Comparison of ENCODE assay signal across 23 cellular contexts in the genomic region with DNA sequence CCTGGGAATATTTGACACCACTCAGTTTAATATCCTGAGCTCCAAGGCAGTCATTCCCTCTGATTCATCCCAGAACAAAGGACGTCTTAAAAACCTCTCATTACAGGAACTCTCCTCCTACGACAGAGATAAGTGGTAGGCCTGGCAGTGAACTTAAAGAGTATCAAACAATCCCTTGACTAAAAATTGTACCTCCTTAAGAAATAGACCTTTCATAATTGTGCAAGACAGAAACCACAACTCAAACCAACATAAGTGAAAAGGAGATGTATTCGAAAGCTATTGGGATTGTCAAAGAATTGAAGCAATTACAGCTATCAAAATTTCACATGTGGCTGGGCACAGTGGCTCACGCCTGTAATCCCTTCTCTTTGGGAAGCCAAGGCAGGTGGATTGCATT. TPM values are rescaled to one million over a fixed set of nuclear protein-coding genes. Genes with fewer than 3 reads are reported as not detected.
A peak's percentile ranks its signal among the peaks of the same experiment; 100 is the strongest.
DNase-seq lines count a peak whose midpoint lies in the region; ATAC-seq and TF ChIP-seq lines count a peak whose summit lies in the region.
"Had no signal": no experiment of that assay in that cellular context is flagged by ENCODE, and none has a peak within 500 bp of the region (broad histone marks: within the 10 kb centered on the region; RNA-seq: fewer than 3 reads in every experiment).

No MANE protein-coding gene starts in this region.

- no peak overlapping the region for H2AFZ ChIP-seq in MM.1S (ENCODE audit: low read length)

- H3K79me2 ChIP-seq in MM.1S (ENCODE audit: low read length): no peaks in the 10 kb centered on the region

- intact Hi-C loops in heart left ventricle (cut with DNase I): loop anchor here in 3 of 10 donors (10.0 kb wide), 1 partner anchor 231 kb away; no protein-coding TSS in a partner anchor

- H3K27ac ChIP-seq in MM.1S (ENCODE audit: low read length) (no peak overlapping the region), heart left ventricle (no peak overlapping the region), substantia nigra (ENCODE audit: low read depth, low read length, poor library complexity, severe bottlenecking) (no peak overlapping the region)
- H3K27ac ChIP-seq: brain microvascular endothelial cell, vagina had no signal

- H3K4me3 ChIP-seq in fibroblast of pulmonary artery (replicated peaks; ENCODE audit: low read depth, low read length) (no peak overlapping the region), MM.1S (ENCODE audit: low read length) (no peak overlapping the region), heart left ventricle (no peak overlapping the region)
- H3K4me3 ChIP-seq: vagina had no signal

- H3K9me3 ChIP-seq in MM.1S (replicated peaks; ENCODE audit: insufficient read depth, low read length) (no peaks in the 10 kb centered on the region), heart left ventricle (peaks cover 0 to 8% (median 0%) of the 10 kb centered on the region in 12 donors)
- H3K9me3 ChIP-seq: vagina had no signal

- no peak for TF ChIP-seq CTCF in fibroblast of pulmonary artery (IDR thresholded peaks at IDR 0.05; ENCODE audit: low read length, missing control alignments)
- no peak for TF ChIP-seq CTCF in MM.1S (IDR thresholded peaks at IDR 0.05; ENCODE audit: low read length)
- TF ChIP-seq CTCF in heart left ventricle (IDR thresholded peaks at IDR 0.05): no peak

- no peaks in the 10 kb centered on the region for H3F3A ChIP-seq in MM.1S (ENCODE audit: insufficient read depth, low read length)

- H3K4me2 ChIP-seq in MM.1S (ENCODE audit: low read depth, low read length): no peak overlapping the region

- no peak overlapping the region for H3K9ac ChIP-seq in MM.1S (ENCODE audit: low read length)

- no peaks in the 10 kb centered on the region for H3K27me3 ChIP-seq in MM.1S (replicated peaks; ENCODE audit: insufficient read depth, low read length)
- H3K27me3 ChIP-seq in heart left ventricle: peaks cover 0 to 45% (median 6%) of the 10 kb centered on the region in 9 donors
- H3K27me3 ChIP-seq: brain microvascular endothelial cell, vagina had no signal

- WGBS in heart left ventricle, 4 donors: 88 to 90% (median 89%) methylated on average over 4 of the region's 4 CpGs

- H3K36me3 ChIP-seq in MM.1S (replicated peaks; ENCODE audit: insufficient read depth, low read length) (no peaks in the 10 kb centered on the region), heart left ventricle (no peaks in the 10 kb centered on the region)
- H3K36me3 ChIP-seq: brain microvascular endothelial cell, vagina had no signal

- H4K20me1 ChIP-seq in MM.1S (ENCODE audit: insufficient read depth, low read length): no peaks in the 10 kb centered on the region

- DNase-seq in COLO829 (ENCODE audit: low spot score): peak; percentile 98
- DNase-seq in M059J (ENCODE audit: low read depth): peak; percentile 24
- peak; percentile 27 for DNase-seq in OCI-M1 (lab: John Stamatoyannopoulos, UW)
- DNase-seq in fibroblast of pulmonary artery (ENCODE audit: low read depth): peak; percentile 91
- DNase-seq in MM.1S: no peak
- DNase-seq in heart left ventricle: no peak
- DNase-seq in substantia nigra (lab: John Stamatoyannopoulos, UW): no peak
- DNase-seq: activated naive CD8-positive, alpha-beta T cell treated with anti-CD3 and anti-CD28 coated beads for 36 hours; activated T-cell treated with anti-CD3 and anti-CD28 coated beads for 4 hours; brain microvascular endothelial cell; Calu3; EL; HCEC 1CT; left ventricle myocardium superior; NCI-H1092 treated with DMSO at 0.1 percent for 48 hours; NCI-H2107; NCI-H774; SW 1271 had no signal

- H3K9me2 ChIP-seq in MM.1S (replicated peaks; ENCODE audit: insufficient read depth, low read length): no peaks in the 10 kb centered on the region

- H3K4me1 ChIP-seq in MM.1S (ENCODE audit: low read length): no peaks in the 10 kb centered on the region
- H3K4me1 ChIP-seq in heart left ventricle: peaks cover 0 to 42% (median 16%) of the 10 kb centered on the region in 12 donors
- H3K4me1 ChIP-seq: vagina had no signal

- no peak for TF ChIP-seq POLR2A in heart left ventricle (IDR thresholded peaks at IDR 0.05)

- no peak for ATAC-seq in heart left ventricle
- ATAC-seq: left ventricle myocardium superior, sciatic nerve had no signal

RNA-seq across cellular contexts. Expression of a gene that starts 19.1 kb away (rescaled TPM):
- total RNA-seq in M059J (2014; rRNA removed; shearing (Covaris generic)): not detected in 2 replicates
- not detected for total RNA-seq in heart left ventricle
- polyA plus RNA-seq in heart left ventricle: not detected
- total RNA-seq: activated naive CD8-positive, alpha-beta T cell treated with anti-CD3 and anti-CD28 coated beads for 36 hours; glomerular endothelial cell; left ventricle myocardium superior; osteocyte; sciatic nerve; vagina had no signal
- polyA plus RNA-seq: esophagus had no signal

RNA-seq across cellular contexts. Expression of a gene that starts 31.6 kb away (rescaled TPM):
- 14.4 and 19.0 TPM in 2 replicates for total RNA-seq in M059J (2014; rRNA removed; shearing (Covaris generic))
- 1 to 10 TPM in 2 of 9 donors, under 1 TPM in 2, not detected in 5; 0.17 to 5.1 (median 1.2) TPM for total RNA-seq in heart left ventricle
- polyA plus RNA-seq in heart left ventricle: under 1 TPM; 0.06 to 0.30 TPM

Comparison
In these comparisons a context has a peak if more than half of its experiments do, and no peak if none do; other contexts are left out.
1. DNase-seq: peak in COLO829 (single experiment), M059J (single experiment), OCI-M1 (single experiment) and fibroblast of pulmonary artery (single experiment); none in MM.1S (single experiment), heart left ventricle (0 of 5) and substantia nigra (0 of 49).